Comparison of ENCODE assay signal across 8 cellular contexts in genomic region chr5:113864437-113864836, GRCh38.
"Had no signal": no experiment of that assay in that cellular context is flagged by ENCODE, and none has a peak within 500 bp of the region (broad histone marks: within the 10 kb centered on the region; RNA-seq: fewer than 3 reads in every experiment).

No MANE protein-coding gene starts in this region.

- DNase-seq: GDM1, GF-D8 had no signal

- ATAC-seq: GM12878 had no signal

- H3K4me3 ChIP-seq: GM12878 had no signal

- FAIRE-seq: G401.6, GM12878, GM12891, GM12892, GM18507, GM19239 had no signal
